2 cellular contexts compared by ENCODE assay signal in genomic region chr6:2966347-2966746, GRCh38.
TF ChIP-seq lines count a peak whose summit lies in the region.

No MANE protein-coding gene starts in this region.

TF ChIP-seq in K562, 482 proteins besides CTCF, POLR2A, EP300 and RAD21 (continues in another document):
- TF ChIP-seq RHOXF2B (CRISPR knock-in tag; conservative IDR thresholded peaks at IDR 0.05) (no peak), CREM (IDR thresholded peaks at IDR 0.05; ENCODE audit: low read depth) (0 out of 2 replicates have a peak, but pooled peaks have one; percentile 20), RFX5 (IDR thresholded peaks at IDR 0.05; ENCODE audit: low read depth, low read length) (no peak), HINFP (tag; conservative IDR thresholded peaks at IDR 0.05; ENCODE audit: low read depth) (no peak), ELF1 (tag; IDR thresholded peaks at IDR 0.05) (no peak), RAD51 (IDR thresholded peaks at IDR 0.05; ENCODE audit: borderline replicate concordance, low read depth) (peak; percentile 43; the same call in 1 of the 2 replicates), ETV5 (CRISPR knock-in tag; IDR thresholded peaks at IDR 0.05; ENCODE audit: low read depth) (no peak; the same call in 1 of the 2 replicates), STAG1 (CRISPR knock-in tag; IDR thresholded peaks at IDR 0.05; ENCODE audit: borderline replicate concordance) (no peak), RBM15 (IDR thresholded peaks at IDR 0.05; ENCODE audit: insufficient read depth, low read length) (no peak), HMGXB4 (CRISPR knock-in tag; IDR thresholded peaks at IDR 0.05) (no peak), NR2C1 (IDR thresholded peaks at IDR 0.05) (0 out of 2 replicates have a peak, but pooled peaks have one; percentile 44), NR2C1 (tag; IDR thresholded peaks at IDR 0.05) (no peak)
- TF ChIP-seq, protein P1, sequence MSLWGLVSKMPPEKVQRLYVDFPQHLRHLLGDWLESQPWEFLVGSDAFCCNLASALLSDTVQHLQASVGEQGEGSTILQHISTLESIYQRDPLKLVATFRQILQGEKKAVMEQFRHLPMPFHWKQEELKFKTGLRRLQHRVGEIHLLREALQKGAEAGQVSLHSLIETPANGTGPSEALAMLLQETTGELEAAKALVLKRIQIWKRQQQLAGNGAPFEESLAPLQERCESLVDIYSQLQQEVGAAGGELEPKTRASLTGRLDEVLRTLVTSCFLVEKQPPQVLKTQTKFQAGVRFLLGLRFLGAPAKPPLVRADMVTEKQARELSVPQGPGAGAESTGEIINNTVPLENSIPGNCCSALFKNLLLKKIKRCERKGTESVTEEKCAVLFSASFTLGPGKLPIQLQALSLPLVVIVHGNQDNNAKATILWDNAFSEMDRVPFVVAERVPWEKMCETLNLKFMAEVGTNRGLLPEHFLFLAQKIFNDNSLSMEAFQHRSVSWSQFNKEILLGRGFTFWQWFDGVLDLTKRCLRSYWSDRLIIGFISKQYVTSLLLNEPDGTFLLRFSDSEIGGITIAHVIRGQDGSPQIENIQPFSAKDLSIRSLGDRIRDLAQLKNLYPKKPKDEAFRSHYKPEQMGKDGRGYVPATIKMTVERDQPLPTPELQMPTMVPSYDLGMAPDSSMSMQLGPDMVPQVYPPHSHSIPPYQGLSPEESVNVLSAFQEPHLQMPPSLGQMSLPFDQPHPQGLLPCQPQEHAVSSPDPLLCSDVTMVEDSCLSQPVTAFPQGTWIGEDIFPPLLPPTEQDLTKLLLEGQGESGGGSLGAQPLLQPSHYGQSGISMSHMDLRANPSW (CRISPR knock-in tag; IDR thresholded peaks at IDR 0.05), result no peak

TF ChIP-seq in SK-N-SH, 30 proteins besides CTCF, POLR2A, EP300 and RAD21:
- TF ChIP-seq, protein P2, sequence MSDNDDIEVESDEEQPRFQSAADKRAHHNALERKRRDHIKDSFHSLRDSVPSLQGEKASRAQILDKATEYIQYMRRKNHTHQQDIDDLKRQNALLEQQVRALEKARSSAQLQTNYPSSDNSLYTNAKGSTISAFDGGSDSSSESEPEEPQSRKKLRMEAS (IDR thresholded peaks at IDR 0.05; ENCODE audit: low read depth), result no peak
- no peak for TF ChIP-seq GATA2 (CRISPR knock-in tag; IDR thresholded peaks at IDR 0.05)
- TF ChIP-seq ELF1 (IDR thresholded peaks at IDR 0.05), result no peak
- no peak for TF ChIP-seq IRF3 (IDR thresholded peaks at IDR 0.05; ENCODE audit: low read depth, low read length)
- TF ChIP-seq RFX5 (IDR thresholded peaks at IDR 0.05; ENCODE audit: low read length), result no peak
- no peak for TF ChIP-seq POLR2AphosphoS5 (IDR thresholded peaks at IDR 0.05; ENCODE audit: low read depth, low read length)
- TF ChIP-seq FOSL2 (IDR thresholded peaks at IDR 0.05; ENCODE audit: borderline replicate concordance, low read depth), result no peak
- TF ChIP-seq, protein P3, sequence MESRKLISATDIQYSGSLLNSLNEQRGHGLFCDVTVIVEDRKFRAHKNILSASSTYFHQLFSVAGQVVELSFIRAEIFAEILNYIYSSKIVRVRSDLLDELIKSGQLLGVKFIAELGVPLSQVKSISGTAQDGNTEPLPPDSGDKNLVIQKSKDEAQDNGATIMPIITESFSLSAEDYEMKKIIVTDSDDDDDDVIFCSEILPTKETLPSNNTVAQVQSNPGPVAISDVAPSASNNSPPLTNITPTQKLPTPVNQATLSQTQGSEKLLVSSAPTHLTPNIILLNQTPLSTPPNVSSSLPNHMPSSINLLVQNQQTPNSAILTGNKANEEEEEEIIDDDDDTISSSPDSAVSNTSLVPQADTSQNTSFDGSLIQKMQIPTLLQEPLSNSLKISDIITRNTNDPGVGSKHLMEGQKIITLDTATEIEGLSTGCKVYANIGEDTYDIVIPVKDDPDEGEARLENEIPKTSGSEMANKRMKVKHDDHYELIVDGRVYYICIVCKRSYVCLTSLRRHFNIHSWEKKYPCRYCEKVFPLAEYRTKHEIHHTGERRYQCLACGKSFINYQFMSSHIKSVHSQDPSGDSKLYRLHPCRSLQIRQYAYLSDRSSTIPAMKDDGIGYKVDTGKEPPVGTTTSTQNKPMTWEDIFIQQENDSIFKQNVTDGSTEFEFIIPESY (IDR thresholded peaks at IDR 0.05; ENCODE audit: borderline replicate concordance, low read depth), result no peak
- TF ChIP-seq FOXM1 (IDR thresholded peaks at IDR 0.05; ENCODE audit: low read depth), result no peak
- no peak for TF ChIP-seq TEAD4 (IDR thresholded peaks at IDR 0.05; ENCODE audit: borderline replicate concordance, insufficient read depth)
- TF ChIP-seq, protein P4, sequence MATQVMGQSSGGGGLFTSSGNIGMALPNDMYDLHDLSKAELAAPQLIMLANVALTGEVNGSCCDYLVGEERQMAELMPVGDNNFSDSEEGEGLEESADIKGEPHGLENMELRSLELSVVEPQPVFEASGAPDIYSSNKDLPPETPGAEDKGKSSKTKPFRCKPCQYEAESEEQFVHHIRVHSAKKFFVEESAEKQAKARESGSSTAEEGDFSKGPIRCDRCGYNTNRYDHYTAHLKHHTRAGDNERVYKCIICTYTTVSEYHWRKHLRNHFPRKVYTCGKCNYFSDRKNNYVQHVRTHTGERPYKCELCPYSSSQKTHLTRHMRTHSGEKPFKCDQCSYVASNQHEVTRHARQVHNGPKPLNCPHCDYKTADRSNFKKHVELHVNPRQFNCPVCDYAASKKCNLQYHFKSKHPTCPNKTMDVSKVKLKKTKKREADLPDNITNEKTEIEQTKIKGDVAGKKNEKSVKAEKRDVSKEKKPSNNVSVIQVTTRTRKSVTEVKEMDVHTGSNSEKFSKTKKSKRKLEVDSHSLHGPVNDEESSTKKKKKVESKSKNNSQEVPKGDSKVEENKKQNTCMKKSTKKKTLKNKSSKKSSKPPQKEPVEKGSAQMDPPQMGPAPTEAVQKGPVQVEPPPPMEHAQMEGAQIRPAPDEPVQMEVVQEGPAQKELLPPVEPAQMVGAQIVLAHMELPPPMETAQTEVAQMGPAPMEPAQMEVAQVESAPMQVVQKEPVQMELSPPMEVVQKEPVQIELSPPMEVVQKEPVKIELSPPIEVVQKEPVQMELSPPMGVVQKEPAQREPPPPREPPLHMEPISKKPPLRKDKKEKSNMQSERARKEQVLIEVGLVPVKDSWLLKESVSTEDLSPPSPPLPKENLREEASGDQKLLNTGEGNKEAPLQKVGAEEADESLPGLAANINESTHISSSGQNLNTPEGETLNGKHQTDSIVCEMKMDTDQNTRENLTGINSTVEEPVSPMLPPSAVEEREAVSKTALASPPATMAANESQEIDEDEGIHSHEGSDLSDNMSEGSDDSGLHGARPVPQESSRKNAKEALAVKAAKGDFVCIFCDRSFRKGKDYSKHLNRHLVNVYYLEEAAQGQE (IDR thresholded peaks at IDR 0.05; ENCODE audit: low read depth, low read length), result no peak
- no peak for TF ChIP-seq USF1 (IDR thresholded peaks at IDR 0.05; ENCODE audit: borderline replicate concordance, low read depth)
- no peak for TF ChIP-seq RXRA (IDR thresholded peaks at IDR 0.05; ENCODE audit: borderline replicate concordance, low read depth)
